Comparison of ENCODE assay signal across 9 cellular contexts in genomic region chr16:48317614-48318013, GRCh38.
DNase-seq lines count a peak whose midpoint lies in the region; ATAC-seq and TF ChIP-seq lines count a peak whose summit lies in the region.
"Had no signal": no experiment of that assay in that cellular context is flagged by ENCODE, and none has a peak within 500 bp of the region (broad histone marks: within the 10 kb centered on the region; RNA-seq: fewer than 3 reads in every experiment).

No MANE protein-coding gene starts in this region.

- no peak overlapping the region for H4K8ac ChIP-seq in mesendoderm (ENCODE audit: low read depth, low read length)

- no peak for TF ChIP-seq POLR2A in adrenal gland (IDR thresholded peaks at IDR 0.05)

- H3K4me1 ChIP-seq in DND-41 (ENCODE audit: insufficient read depth, low read length) (peaks cover 32% of the 10 kb centered on the region), mesendoderm (ENCODE audit: control insufficient read depth, low read depth, low read length) (no peaks in the 10 kb centered on the region), aorta (ENCODE audit: control insufficient read depth in 1 of 2, insufficient read depth in 2 of 2, low read length in 2 of 2) (no peaks in the 10 kb centered on the region), adrenal gland (replicated peaks in 1 of 2) (peaks cover 0 to 11% of the 10 kb centered on the region in 2 donors)

- no peak overlapping the region for H3K4ac ChIP-seq in mesendoderm (ENCODE audit: low read depth, low read length)

- no peak overlapping the region for H2BK15ac ChIP-seq in mesendoderm (replicated peaks; ENCODE audit: low read depth)

- intact Hi-C loops in aorta (cut with DNase I) = no loop called here
- intact Hi-C loops in adrenal gland (cut with DNase I) = no loop called here

- TF ChIP-seq CTCF in DND-41 (IDR thresholded peaks at IDR 0.05; ENCODE audit: borderline replicate concordance, extremely low read depth, low read length, poor library complexity, severe bottlenecking) = no peak
- TF ChIP-seq CTCF in adrenal gland (IDR thresholded peaks at IDR 0.05) = no peak

- H2AFZ ChIP-seq in DND-41 (ENCODE audit: low read depth, low read length) = no peak overlapping the region

- H3K18ac ChIP-seq in mesendoderm (ENCODE audit: low read length) = no peak overlapping the region

- H3K27me3 ChIP-seq in DND-41 (ENCODE audit: insufficient read depth, low read length, poor library complexity) (no peaks in the 10 kb centered on the region), mesendoderm (ENCODE audit: insufficient read depth, low read length, poor library complexity) (no peaks in the 10 kb centered on the region), aorta (ENCODE audit: control insufficient read depth in 1 of 2, insufficient read depth in 2 of 2, low read length in 1 of 2) (no peaks in the 10 kb centered on the region), adrenal gland (no peaks in the 10 kb centered on the region)

- no peak overlapping the region for H2BK5ac ChIP-seq in mesendoderm (ENCODE audit: low read length)

- peaks cover 1 to 6% of the 10 kb centered on the region in 2 donors for H3K9me3 Mint-ChIP-seq in activated naive CD4-positive, alpha-beta T cell treated with anti-CD3 and anti-CD28 coated beads, Interleukin-2, amount 50 U/mL, for 72 hours

- H2AK5ac ChIP-seq in mesendoderm (ENCODE audit: low read length) = no peak overlapping the region

- no peak for ATAC-seq in DND-41 (ENCODE audit: insufficient read depth, low read depth)
- ATAC-seq in activated naive CD4-positive, alpha-beta T cell treated with anti-CD3 and anti-CD28 coated beads, Interleukin-2, amount 50 U/mL, for 72 hours = peak; percentile 66 to 92
- no peak for ATAC-seq in aorta (ENCODE audit: low FRiP score)
- no peak for ATAC-seq in HG02938 (IDR thresholded peaks at IDR 0.05; ENCODE audit: unreplicated experiment)

- H3K9me3 ChIP-seq in DND-41 (ENCODE audit: insufficient read depth, low read length, severe bottlenecking) (peaks cover 5% of the 10 kb centered on the region), aorta (ENCODE audit: control insufficient read depth, low read length) (no peaks in the 10 kb centered on the region), adrenal gland (replicated peaks in 1 of 3) (no peaks in the 10 kb centered on the region)

- no peak overlapping the region for H3K56ac ChIP-seq in mesendoderm (ENCODE audit: low read length)

- peak overlapping the region; percentile 54; the same call in 1 of the 2 replicates for H3K4me2 ChIP-seq in DND-41 (ENCODE audit: insufficient read depth, low read length)
- H3K4me2 ChIP-seq in mesendoderm (ENCODE audit: low read length) = no peak overlapping the region

- peaks cover 34% of the 10 kb centered on the region for H3K36me3 ChIP-seq in DND-41 (ENCODE audit: insufficient read depth, low read length)
- H3K36me3 ChIP-seq in mesendoderm (ENCODE audit: control insufficient read depth, insufficient read depth, low read length) = peaks cover 2% of the 10 kb centered on the region
- no peaks in the 10 kb centered on the region for H3K36me3 ChIP-seq in aorta (ENCODE audit: control insufficient read depth in 1 of 2, insufficient read depth in 2 of 2, low read length in 1 of 2)
- H3K36me3 ChIP-seq in adrenal gland (replicated peaks in 1 of 2) = peaks cover 0 to 3% of the 10 kb centered on the region in 2 donors

- H3K27ac ChIP-seq in DND-41 (ENCODE audit: low read length) (peak overlapping the region; percentile 66), mesendoderm (ENCODE audit: low read depth, low read length) (no peak overlapping the region), aorta (ENCODE audit: low read depth in 1 of 2, low read length in 2 of 2) (no peak overlapping the region), adrenal gland (peak overlapping the region in 1 of 5 donors; percentile 54)

- H2BK120ac ChIP-seq in mesendoderm (ENCODE audit: low read depth, low read length) = no peak overlapping the region

- H3K23ac ChIP-seq in mesendoderm (ENCODE audit: low read length) = no peak overlapping the region

- H3K4me3 ChIP-seq in DND-41 (ENCODE audit: low read depth in 1 of 2, low read length in 2 of 2) = no peak overlapping the region
- no peak overlapping the region for H3K4me3 ChIP-seq in mesendoderm (ENCODE audit: low read length)
- H3K4me3 ChIP-seq in aorta (ENCODE audit: low read length in 2 of 2) = no peak overlapping the region
- H3K4me3 ChIP-seq in adrenal gland = no peak overlapping the region
- H3K4me3 ChIP-seq: skin epidermis had no signal

- no peaks in the 10 kb centered on the region; the same call in 1 of the 2 replicates for H4K20me1 ChIP-seq in DND-41 (ENCODE audit: insufficient read depth, low read length)

- DNase-seq in DND-41 = no peak
- peak; percentile 74 to 77 for DNase-seq in Kasumi-1 (lab: John Stamatoyannopoulos, UW)
- DNase-seq in activated naive CD4-positive, alpha-beta T cell treated with anti-CD3 and anti-CD28 coated beads, Interleukin-2, amount 50 U/mL, for 72 hours (ENCODE audit: low spot score in 2 of 2) = peak in 1 of 2 donors; percentile 13
- DNase-seq in mesendoderm = peak; percentile 19
- DNase-seq in aorta = no peak
- no peak for DNase-seq in adrenal gland
- DNase-seq in RPMI8226 = no peak

- no peak overlapping the region for H3K9ac ChIP-seq in DND-41 (ENCODE audit: low read depth, low read length)
- no peak overlapping the region for H3K9ac ChIP-seq in mesendoderm (ENCODE audit: low read length)

- H3K79me2 ChIP-seq in DND-41 (ENCODE audit: insufficient read depth, low read length) = peaks cover 8% of the 10 kb centered on the region; the same call in 1 of the 2 replicates
- H3K79me2 ChIP-seq in mesendoderm (ENCODE audit: control insufficient read depth, insufficient read depth, low read length) = no peaks in the 10 kb centered on the region

- no peak overlapping the region for H4K5ac ChIP-seq in mesendoderm (ENCODE audit: low read length)

- H3K79me1 ChIP-seq in mesendoderm (ENCODE audit: low read length) = no peaks in the 10 kb centered on the region

- peak overlapping the region in 1 of 2 donors; percentile 78 for H3K27ac Mint-ChIP-seq in activated naive CD4-positive, alpha-beta T cell treated with anti-CD3 and anti-CD28 coated beads, Interleukin-2, amount 50 U/mL, for 72 hours

- peaks cover 15 to 37% of the 10 kb centered on the region in 2 donors for H3K36me3 Mint-ChIP-seq in activated naive CD4-positive, alpha-beta T cell treated with anti-CD3 and anti-CD28 coated beads, Interleukin-2, amount 50 U/mL, for 72 hours

Comparison
In these comparisons a context has a peak if more than half of its experiments do, and no peak if none do; other contexts are left out.
1. ATAC-seq: peak in activated naive CD4-positive, alpha-beta T cell treated with anti-CD3 and anti-CD28 coated beads, Interleukin-2, amount 50 U/mL, for 72 hours (2 of 2); none in DND-41 (single experiment), aorta (single experiment) and HG02938 (single experiment).
2. DNase-seq: peak in Kasumi-1 (2 of 2) and mesendoderm (single experiment); none in DND-41 (single experiment), aorta (0 of 2), adrenal gland (0 of 7) and RPMI8226 (single experiment).